In genomic region chr12:110222433-110222832, GRCh38 we compare ENCODE assay signal across 17 cellular contexts.
"Had no signal": no experiment of that assay in that cellular context is flagged by ENCODE, and none has a peak within 500 bp of the region (broad histone marks: within the 10 kb centered on the region; RNA-seq: fewer than 3 reads in every experiment).

No MANE protein-coding gene starts in this region.

- H3K4me1 ChIP-seq: parathyroid adenoma had no signal

- DNase-seq: activated CD4-positive, CD25-positive, alpha-beta regulatory T cell treated with anti-CD3 and anti-CD28 coated beads, Interleukin-2, amount 50 U/mL, for 72 hours; activated naive CD8-positive, alpha-beta T cell treated with anti-CD3 and anti-CD28 coated beads for 36 hours; anterior cingulate cortex; head of caudate nucleus; left cardiac atrium; naive thymus-derived CD4-positive, alpha-beta T cell; retina; stimulated activated CD4-positive, alpha-beta T cell treated with anti-CD3 and anti-CD28 coated beads, Interleukin-15, amount 100 ng/mL, for 24 hours; stimulated activated CD4-positive, alpha-beta T cell treated with anti-CD3 and anti-CD28 coated beads, Interleukin-4, amount 100 ng/mL, for 24 hours; stimulated activated naive CD4-positive, alpha-beta T cell; T-helper 9 cell; trophoblast cell had no signal

- H3K36me3 ChIP-seq: SJSA1 had no signal

- FAIRE-seq: bronchial epithelial cell, endometrium had no signal

- ATAC-seq: left cardiac atrium; naive thymus-derived CD4-positive, alpha-beta T cell had no signal

- H3K4me3 ChIP-seq: SJSA1, skin epidermis had no signal

- H3K27ac ChIP-seq: parathyroid adenoma, SJSA1 had no signal

- H3K9me3 ChIP-seq: SJSA1 had no signal

- H3K9ac ChIP-seq: parathyroid adenoma had no signal

- H3K27me3 ChIP-seq: SJSA1 had no signal
